11 cellular contexts compared by ENCODE assay signal in genomic region chr2:16677875-16678274, GRCh38. TPM values are rescaled to one million over a fixed set of nuclear protein-coding genes. Genes with fewer than 3 reads are reported as not detected.
"Had no signal": no experiment of that assay in that cellular context is flagged by ENCODE, and none has a peak within 500 bp of the region (broad histone marks: within the 10 kb centered on the region; RNA-seq: fewer than 3 reads in every experiment).

No MANE protein-coding gene starts in this region.

- DNase-seq: GM23248, GOT3, H7, H9, HCEC 1CT, HFFc6 had no signal

- H2AFZ ChIP-seq: GM23248, GM23338 had no signal

- FAIRE-seq: H1, H54 had no signal

- H3K27ac ChIP-seq: GM23248 had no signal

- H3K4me1 ChIP-seq: HAP-1 had no signal

- H3K36me3 ChIP-seq: HAP-1 had no signal

- H3K4me3 ChIP-seq: GM23248, GM23338, HAP-1 had no signal

- H3K4me2 ChIP-seq: GM23338 had no signal

- H3K9ac ChIP-seq: GM23248 had no signal

- ATAC-seq: GM23338, HCT116 had no signal

RNA-seq across cellular contexts. Expression of gene CYRIA, which starts 12.2 kb away (rescaled TPM):
- total RNA-seq: GM23248, HFFc6 had no signal
- polyA plus RNA-seq: GM23248 had no signal
